18 cellular contexts compared by ENCODE assay signal in the genomic region with DNA sequence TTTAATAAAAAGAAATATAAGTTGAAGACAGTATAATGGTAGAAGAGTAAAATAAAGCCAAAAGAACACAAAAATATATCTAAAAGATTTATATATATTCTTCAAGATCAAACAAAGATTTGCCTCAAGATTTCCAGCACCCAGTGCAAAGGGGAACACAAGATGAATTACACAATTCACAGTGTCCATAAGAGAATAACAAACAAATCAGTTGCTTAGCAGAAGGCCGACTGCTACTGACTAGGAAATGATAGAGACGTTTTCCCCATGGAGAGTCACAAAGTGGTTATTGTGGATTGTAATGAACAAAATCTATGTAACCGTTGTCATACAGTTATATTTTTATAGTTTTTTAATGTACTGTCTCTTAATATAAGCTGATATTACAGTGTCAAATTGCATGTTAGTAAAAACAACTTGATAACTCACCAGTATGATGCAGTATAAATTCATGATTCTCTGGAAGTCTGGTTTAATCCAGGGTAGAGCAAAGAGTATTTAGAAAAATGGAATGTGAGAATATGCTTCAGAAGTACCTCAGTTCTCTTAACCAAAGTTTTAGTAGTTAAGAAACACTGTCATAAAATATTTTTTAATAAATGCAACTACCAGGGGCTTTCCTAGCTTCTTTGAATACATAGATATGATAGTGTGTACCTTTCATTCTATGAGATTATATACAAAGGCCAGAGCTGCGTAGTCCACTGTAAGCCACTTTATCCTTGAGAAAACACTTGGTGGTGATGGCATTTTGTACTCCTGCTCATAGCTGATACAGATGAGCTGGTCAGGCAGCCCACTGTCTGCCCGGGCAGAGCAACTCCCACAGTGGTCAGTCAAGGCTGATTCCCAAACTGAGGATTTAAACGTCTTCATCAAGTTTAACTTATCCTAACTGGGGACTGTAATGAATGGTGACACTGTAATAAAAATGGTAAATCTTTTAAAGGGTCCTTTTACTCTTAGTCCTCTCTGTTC.
DNase-seq lines count a peak whose midpoint lies in the region; ATAC-seq and TF ChIP-seq lines count a peak whose summit lies in the region.
"Had no signal": no experiment of that assay in that cellular context is flagged by ENCODE, and none has a peak within 500 bp of the region (broad histone marks: within the 10 kb centered on the region; RNA-seq: fewer than 3 reads in every experiment).

No MANE protein-coding gene starts in this region.

- H3K27ac Mint-ChIP-seq in activated T-cell treated with anti-CD3 and anti-CD28 coated beads, Interleukin-2, amount 50 U/mL, for 24 hours = no peak overlapping the region
- H3K27ac Mint-ChIP-seq in MCF 10A (ENCODE audit: low read depth, unreplicated experiment) = no peak overlapping the region
- H3K27ac Mint-ChIP-seq: B cell, H9 had no signal

- H3K36me3 ChIP-seq in body of pancreas (replicated peaks in 1 of 2; ENCODE audit: insufficient read depth in 1 of 2, low read depth in 2 of 2) = no peaks in the 10 kb centered on the region
- H3K36me3 ChIP-seq in psoas muscle (ENCODE audit: insufficient read depth in 1 of 2, low read depth in 1 of 2) = no peaks in the 10 kb centered on the region

- H3K27ac ChIP-seq in body of pancreas = peak overlapping the region in 3 of 4 donors; percentile 6 to 24 (median 24)
- H3K27ac ChIP-seq in psoas muscle = peak overlapping the region; percentile 28
- H3K27ac ChIP-seq: KMS-11 had no signal

- POLR2A ChIA-PET in MCF 10A (lab: Yijun Ruan, JAX) = no interaction called here

- CTCF ChIA-PET in MCF 10A (lab: Yijun Ruan, JAX) = interaction anchor here (0.6 kb wide), 2 partner anchors 191 to 407 kb away, joined by 3 to 4 read pairs; no protein-coding TSS in a partner anchor

- no peaks in the 10 kb centered on the region for H3K4me1 Mint-ChIP-seq in activated T-cell treated with anti-CD3 and anti-CD28 coated beads, Interleukin-2, amount 50 U/mL, for 24 hours (ENCODE audit: low read depth)
- no peaks in the 10 kb centered on the region for H3K4me1 Mint-ChIP-seq in MCF 10A (ENCODE audit: insufficient read depth, unreplicated experiment)
- H3K4me1 Mint-ChIP-seq: B cell had no signal

- H3K4me3 Mint-ChIP-seq in activated T-cell treated with anti-CD3 and anti-CD28 coated beads, Interleukin-2, amount 50 U/mL, for 24 hours = no peak overlapping the region
- no peak overlapping the region for H3K4me3 Mint-ChIP-seq in MCF 10A (ENCODE audit: unreplicated experiment)
- H3K4me3 Mint-ChIP-seq: B cell, H9 had no signal

- H3K9me3 Mint-ChIP-seq in activated T-cell treated with anti-CD3 and anti-CD28 coated beads, Interleukin-2, amount 50 U/mL, for 24 hours = peaks cover 2% of the 10 kb centered on the region
- H3K9me3 Mint-ChIP-seq in MCF 10A (ENCODE audit: unreplicated experiment) = no peaks in the 10 kb centered on the region

- TF ChIP-seq CTCF in body of pancreas (IDR thresholded peaks at IDR 0.05) (no peak), psoas muscle (IDR thresholded peaks at IDR 0.05) (no peak), GM10266 (IDR thresholded peaks at IDR 0.05; ENCODE audit: control insufficient read depth, insufficient read depth, low read depth, missing control alignments) (no peak), MCF 10A (IDR thresholded peaks at IDR 0.05; ENCODE audit: unreplicated experiment) (no peak)

- no peaks in the 10 kb centered on the region for H3K27me3 Mint-ChIP-seq in activated T-cell treated with anti-CD3 and anti-CD28 coated beads, Interleukin-2, amount 50 U/mL, for 24 hours
- no peaks in the 10 kb centered on the region for H3K27me3 Mint-ChIP-seq in MCF 10A (ENCODE audit: insufficient read depth, unreplicated experiment)
- H3K27me3 Mint-ChIP-seq: B cell had no signal

- no peak for TF ChIP-seq POLR2A in body of pancreas (IDR thresholded peaks at IDR 0.05)

- H3K4me3 ChIP-seq in body of pancreas (no peak overlapping the region), psoas muscle (peak overlapping the region; percentile 21)

- intact Hi-C loops in body of pancreas (cut with DNase I) (no loop called here), left ventricle myocardium superior (cut with micrococcal nuclease) (no loop called here), psoas muscle (cut with DNase I) (no loop called here), MCF 10A (cut with micrococcal nuclease) (no loop called here)

- ATAC-seq in body of pancreas (peak; percentile 84), left ventricle myocardium superior (peak; percentile 77), psoas muscle (peak; percentile 54 to 82 (median 59))

- DNase-seq in NCI-H1092 treated with DMSO at 0.1 percent for 48 hours (lab: John Stamatoyannopoulos, UW) = peak; percentile 25
- no peak for DNase-seq in NCI-H1092 (lab: John Stamatoyannopoulos, UW)
- DNase-seq in body of pancreas = no peak
- DNase-seq in left ventricle myocardium superior = no peak
- DNase-seq in psoas muscle = no peak
- no peak for DNase-seq in GM10266 (ENCODE audit: extremely low spot score)
- no peak for DNase-seq in activated T-cell treated with anti-CD3 and anti-CD28 coated beads, Interleukin-2, amount 50 U/mL, for 24 hours
- no peak for DNase-seq in MCF 10A (ENCODE audit: unreplicated experiment)
- DNase-seq: 8988T, DMS79 treated with DMSO at 0.1 percent for 48 hours, H9, NCI-H1694 treated with DMSO at 0.1 percent for 48 hours, NCI-H2107, NCI-H2227 treated with DMSO at 0.1 percent for 48 hours, NCI-H510A treated with DMSO at 0.1 percent for 48 hours, NCI-H82 had no signal

- H3K4me1 ChIP-seq in body of pancreas (peaks cover 49% of the 10 kb centered on the region), psoas muscle (peaks cover 25% of the 10 kb centered on the region)

- H3K36me3 Mint-ChIP-seq in activated T-cell treated with anti-CD3 and anti-CD28 coated beads, Interleukin-2, amount 50 U/mL, for 24 hours (ENCODE audit: low read depth) = no peaks in the 10 kb centered on the region
- H3K36me3 Mint-ChIP-seq in MCF 10A (ENCODE audit: insufficient read depth, unreplicated experiment) = no peaks in the 10 kb centered on the region

- no TSS peak for BruUV-seq in MCF 10A (replicated peaks; lab: Mats Ljungman, UMichigan)

- H3K27me3 ChIP-seq in body of pancreas (no peaks in the 10 kb centered on the region), psoas muscle (ENCODE audit: insufficient read depth in 3 of 3, low read length in 2 of 3) (no peaks in the 10 kb centered on the region)

- H3K9me3 ChIP-seq in body of pancreas (no peaks in the 10 kb centered on the region), psoas muscle (no peaks in the 10 kb centered on the region)

- 36 to 43% methylated on average over 6 of the region's 6 CpGs for WGBS in body of pancreas, 2 donors
- 41 to 54% (median 42%) methylated on average over 6 of the region's 6 CpGs for WGBS in psoas muscle, 3 donors
